17 cellular contexts compared by ENCODE assay signal in genomic region chr1:214271174-214271858, GRCh38. TPM values are rescaled to one million over a fixed set of nuclear protein-coding genes. Genes with fewer than 3 reads are reported as not detected.
A peak's percentile ranks its signal among the peaks of the same experiment; 100 is the strongest.
DNase-seq lines count a peak whose midpoint lies in the region; ATAC-seq, FAIRE-seq and TF ChIP-seq lines count a peak whose summit lies in the region.
"Had no signal": no experiment of that assay in that cellular context is flagged by ENCODE, and none has a peak within 500 bp of the region (broad histone marks: within the 10 kb centered on the region; RNA-seq: fewer than 3 reads in every experiment).

No MANE protein-coding gene starts in this region.

- ATAC-seq in K562 (peak; percentile 75), HG02852 (IDR thresholded peaks at IDR 0.05; ENCODE audit: unreplicated experiment) (no peak)

- no peaks in the 10 kb centered on the region for H3K36me3 ChIP-seq in K562 (ENCODE audit: control insufficient read depth, insufficient read depth, low read length)
- no peaks in the 10 kb centered on the region for H3K36me3 ChIP-seq in stomach
- H3K36me3 ChIP-seq: esophagus squamous epithelium, HAP-1, prostate gland had no signal

- in situ Hi-C loops in K562 (cut with MboI): no loop called here

- intact Hi-C loops in K562 (cut with micrococcal nuclease) (loop anchor here (2.0 kb wide), 1 partner anchor 57 kb away; no protein-coding TSS in a partner anchor), stomach (cut with DNase I; ENCODE audit: low total_unique reads) (loop anchor here (10.0 kb wide), 1 partner anchor 313 kb away; no protein-coding TSS in a partner anchor)

- FAIRE-seq in A204.1 (lab: Jason Lieb, UNC): peak; percentile 30
- FAIRE-seq in D721Med (lab: Jason Lieb, UNC): peak; percentile 32
- no peak for FAIRE-seq in K562 (lab: Jason Lieb, UNC)
- FAIRE-seq: bronchial epithelial cell, HTR-8/SVneo had no signal

- H3K4me1 ChIP-seq in K562 (replicated peaks in 1 of 2; ENCODE audit: control insufficient read depth in 2 of 2, insufficient read depth in 2 of 2, low read length in 2 of 2): no peaks in the 10 kb centered on the region
- H3K4me1 ChIP-seq in stomach: no peaks in the 10 kb centered on the region
- H3K4me1 ChIP-seq: esophagus squamous epithelium, HAP-1, prostate gland had no signal

- TF ChIP-seq CTCF in D721Med (IDR thresholded peaks at IDR 0.05; ENCODE audit: insufficient read depth, missing control alignments) (no peak), LNCaP clone FGC (IDR thresholded peaks at IDR 0.05; ENCODE audit: control insufficient read depth, extremely low read depth, insufficient read depth) (peak; percentile 5; the same call in 1 of the 2 replicates), K562 (IDR thresholded peaks at IDR 0.05 in 2 of 3, conservative IDR thresholded peaks at IDR 0.05 in 1 of 3; ENCODE audit: insufficient read depth in 2 of 3, low read depth in 1 of 3, low read length in 3 of 3) (peak; percentile 12 to 47 (median 31); a peak in 3 of 6 replicates), stomach (IDR thresholded peaks at IDR 0.05) (no peak)

- BruUV-seq in K562 (replicated peaks; lab: Mats Ljungman, UMichigan): no TSS peak

- no peak for TF ChIP-seq POLR2A in K562 (conservative IDR thresholded peaks at IDR 0.05)
- no peak for TF ChIP-seq POLR2A in stomach (IDR thresholded peaks at IDR 0.05)

- no peak overlapping the region for H3K9ac ChIP-seq in K562 (ENCODE audit: insufficient read depth in 1 of 2, low read depth in 2 of 2, low read length in 2 of 2)

- H3K27ac ChIP-seq in K562 (ENCODE audit: extremely low read depth, low read depth, low read length): no peak overlapping the region
- no peak overlapping the region for H3K27ac ChIP-seq in stomach
- H3K27ac ChIP-seq: esophagus squamous epithelium, prostate gland had no signal

- H3K4me2 ChIP-seq in K562 (ENCODE audit: insufficient read depth, low read length): no peak overlapping the region

- H4K20me1 ChIP-seq in K562 (replicated peaks; ENCODE audit: control insufficient read depth, insufficient read depth, low read length): no peaks in the 10 kb centered on the region

- DNase-seq in D721Med (ENCODE audit: insufficient read length, low spot score) (no peak), LNCaP clone FGC (ENCODE audit: low read depth) (no peak), K562 (ENCODE audit: extremely low read depth in 1 of 4, low spot score in 3 of 4) (peak in 1 of 4 experiments; percentile 18), dedifferentiated amniotic fluid mesenchymal stem cell (ENCODE audit: extremely low spot score) (no peak), stomach (no peak), DMS53 (lab: John Stamatoyannopoulos, UW) (no peak)
- DNase-seq: activated CD4-positive, alpha-beta T cell treated with anti-CD3 and anti-CD28 coated beads, Interleukin-2, amount 50 U/mL, for 48 hours; activated naive CD8-positive, alpha-beta T cell treated with anti-CD3 and anti-CD28 coated beads for 36 hours; activated T-cell treated with anti-CD3 and anti-CD28 coated beads, Interleukin-2, amount 50 U/mL, for 24 hours; esophagus squamous epithelium; immature natural killer cell had no signal

- peak in 1 of 2 experiments; percentile 42; a peak in 2 of 4 replicates for TF ChIP-seq RAD21 in K562 (CRISPR knock-in tag; conservative IDR thresholded peaks at IDR 0.05 in 1 of 2, IDR thresholded peaks at IDR 0.05 in 1 of 2)

- H2AFZ ChIP-seq in K562 (ENCODE audit: low read depth, low read length): no peak overlapping the region

- POLR2A ChIA-PET in K562 (lab: Yijun Ruan, JAX): no interaction called here

- no peaks in the 10 kb centered on the region for H3K9me1 ChIP-seq in K562 (ENCODE audit: control insufficient read depth, insufficient read depth, low read length)

- H3K79me2 ChIP-seq in K562 (ENCODE audit: control insufficient read depth, insufficient read depth, low read length): no peaks in the 10 kb centered on the region

- TF ChIP-seq EP300 in K562 (IDR thresholded peaks at IDR 0.05; ENCODE audit: low read length) (no peak), stomach (IDR thresholded peaks at IDR 0.05) (no peak)

- 0% methylated on average over 3 of the region's 3 CpGs for WGBS in K562 (ENCODE audit: insufficient coverage, low coverage, missing lambda C conversion rate)
- WGBS in stomach, 5 donors: 38 to 48% (median 43%) methylated on average over 3 of the region's 3 CpGs

- H3K9me3 ChIP-seq in K562 (replicated peaks; ENCODE audit: control insufficient read depth, insufficient read depth, low read depth, low read length) (no peaks in the 10 kb centered on the region), stomach (no peaks in the 10 kb centered on the region)
- H3K9me3 ChIP-seq: esophagus squamous epithelium, HAP-1, prostate gland had no signal

- CTCF ChIA-PET in K562 (lab: Yijun Ruan, JAX; ENCODE audit: low intra/inter-chr PET ratio): interaction anchor here (2.8 kb wide), 1 partner anchor 57 kb away, joined by 13 read pairs; no protein-coding TSS in a partner anchor

- H3K27me3 ChIP-seq in K562 (ENCODE audit: control insufficient read depth in 2 of 2, insufficient read depth in 2 of 2, low read length in 2 of 2): peaks cover 9 to 18% of the 10 kb centered on the region in 2 experiments; a peak in 4 of 5 replicates
- peaks cover 0 to 57% (median 16%) of the 10 kb centered on the region in 3 donors for H3K27me3 ChIP-seq in stomach

- H3K4me3 ChIP-seq in LNCaP clone FGC (ENCODE audit: low read depth, low read length): no peak overlapping the region
- no peak overlapping the region for H3K4me3 ChIP-seq in K562
- H3K4me3 ChIP-seq in stomach: no peak overlapping the region
- H3K4me3 ChIP-seq: esophagus squamous epithelium, HAP-1, prostate gland had no signal

TF ChIP-seq in K562, 482 proteins besides CTCF, POLR2A, EP300 and RAD21:
- TF ChIP-seq ZNF512 (tag; IDR thresholded peaks at IDR 0.05) (0 out of 2 replicates have a peak, but pooled peaks have one; percentile 33), THRA (IDR thresholded peaks at IDR 0.05) (no peak)

RNA-seq across cellular contexts. Expression of gene SMYD2, which starts 9.6 kb away (rescaled TPM):
- 31.0 and 35.4 TPM in 2 replicates for total RNA-seq in K562 (2011; cell fraction: chromatin; rRNA removed; ENCODE audit: low replicate concordance)
- 16.8 and 19.5 TPM in 2 replicates for total RNA-seq in K562 (2011; cell fraction: nucleolus; rRNA removed)
- total RNA-seq in K562 (2011; cell fraction: nucleoplasm; rRNA removed): 26.3 and 36.2 TPM in 2 replicates
- total RNA-seq in K562 (2014; rRNA removed) (39.9 and 42.7 TPM in 2 replicates), K562 (2014; rRNA removed; fragmentation: Illumina TruSeq; extraction: Trizol) (48.2 and 50.5 TPM in 2 replicates), K562 (2015; rRNA removed; fragmentation: Illumina TruSeq; extraction: Trizol) (50.2 and 51.6 TPM in 2 replicates), K562 (2021) (33.6 and 36.5 TPM in 2 replicates), stomach (10 to 100 TPM in 4 of 5 donors, 1 to 10 TPM in 1; 8.2 to 68.7 (median 27.9) TPM)
- polyA plus RNA-seq in K562 (2011; rRNA removed) (59.7 and 81.3 TPM in 2 replicates), K562 (2014; fragmentation: Illumina TruSeq; extraction: Trizol) (49.3 and 52.3 TPM in 2 replicates), K562 (2014; fragmentation: Nextera tagmentation; extraction: Ambion mirVana) (10 to 100 TPM; 13.8 to 16.6 TPM), K562 (2014; rRNA removed) (38.2 and 39.9 TPM in 2 replicates), stomach (10 to 100 TPM; 22.0 to 28.2 (median 22.3) TPM)
- 24.1 and 32.1 TPM in 2 replicates for polyA plus RNA-seq in K562 (2011; cell fraction: cytosol; rRNA removed)
- polyA plus RNA-seq in K562 (2011; cell fraction: nucleus; rRNA removed): 74.1 and 86.5 TPM in 2 replicates
- polyA plus RNA-seq in K562 (2012): 38.9 and 44.6 TPM in 2 replicates
- 39.9 and 41.4 TPM in 2 replicates for polyA minus RNA-seq in K562 (2011; rRNA and poly(A)+ RNA removed)
- polyA minus RNA-seq in K562 (2011; cell fraction: cytosol; rRNA and poly(A)+ RNA removed): 15.2 and 16.8 TPM in 2 replicates
- polyA minus RNA-seq in K562 (2011; cell fraction: nucleus; rRNA and poly(A)+ RNA removed): 17.0 and 23.4 TPM in 2 replicates

Comparison
In these comparisons a context has a peak if more than half of its experiments do, and no peak if none do; other contexts are left out.
1. CTCF ChIP-seq: peak in LNCaP clone FGC (single experiment) and K562 (3 of 3); none in D721Med (single experiment) and stomach (0 of 7).